14 cellular contexts compared by ENCODE assay signal in the genomic region with DNA sequence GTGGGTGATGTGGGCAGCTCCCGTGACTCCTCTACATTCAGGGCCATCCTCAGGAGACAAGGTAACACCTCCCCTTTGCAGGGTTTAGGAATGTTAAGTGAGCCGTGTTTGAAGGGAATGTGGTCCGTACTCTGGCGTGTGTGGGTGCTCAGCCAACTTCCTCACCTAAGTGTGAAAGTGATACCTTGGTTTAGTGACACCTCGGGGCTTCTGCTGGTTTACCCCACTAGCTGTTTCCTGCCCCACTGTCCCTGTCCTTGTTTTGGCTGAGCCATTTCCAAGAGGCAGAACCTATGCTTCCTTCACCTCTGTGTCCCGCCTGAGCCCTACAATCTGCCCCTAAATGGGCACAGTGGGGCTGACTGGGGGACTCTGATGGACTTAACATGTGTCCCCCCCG. TPM values are rescaled to one million over a fixed set of nuclear protein-coding genes. Genes with fewer than 3 reads are reported as not detected.
"Had no signal": no experiment of that assay in that cellular context is flagged by ENCODE, and none has a peak within 500 bp of the region (broad histone marks: within the 10 kb centered on the region; RNA-seq: fewer than 3 reads in every experiment).

No MANE protein-coding gene starts in this region.

RNA-seq across cellular contexts. Expression of a gene that starts 12.3 kb away (rescaled TPM):
- total RNA-seq: activated B cell treated with CpG ODN at 0.5 μM for 24 hours; activated naive CD4-positive, alpha-beta T cell treated with anti-CD3 and anti-CD28 coated beads for 36 hours; activated naive CD8-positive, alpha-beta T cell treated with anti-CD3 and anti-CD28 coated beads for 36 hours; astrocyte; endodermal cell; esophagus mucosa; left cardiac atrium; left ventricle myocardium superior; lung microvascular endothelial cell; mucosa of gallbladder; osteocyte; posterior vena cava; spleen; uterus had no signal
